In the genomic region with DNA sequence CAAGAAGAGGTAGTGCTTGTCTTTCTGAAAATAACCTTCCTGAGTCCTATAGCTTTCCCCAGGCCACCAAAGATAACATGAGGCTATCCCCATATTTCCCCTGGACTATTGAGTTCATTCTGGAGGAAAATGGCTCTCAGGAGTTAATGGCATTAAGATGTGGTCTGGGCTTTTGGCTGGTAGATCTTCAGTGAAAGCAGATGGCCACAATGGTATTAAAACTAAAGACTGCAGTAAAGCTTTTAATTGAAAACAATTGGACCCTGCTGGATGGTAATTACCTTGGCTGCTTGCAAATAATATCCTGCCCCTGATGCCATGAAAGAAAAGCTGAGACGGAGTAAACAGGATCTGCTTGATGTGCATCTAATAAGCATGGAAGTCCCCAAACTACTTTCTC, we compare ENCODE assay signal across 1 cellular context.
TF ChIP-seq lines count a peak whose summit lies in the region.

No MANE protein-coding gene starts in this region.

TF ChIP-seq in SK-N-SH, 30 proteins besides CTCF, POLR2A, EP300 and RAD21 (continued from another document):
- TF ChIP-seq, protein P1, sequence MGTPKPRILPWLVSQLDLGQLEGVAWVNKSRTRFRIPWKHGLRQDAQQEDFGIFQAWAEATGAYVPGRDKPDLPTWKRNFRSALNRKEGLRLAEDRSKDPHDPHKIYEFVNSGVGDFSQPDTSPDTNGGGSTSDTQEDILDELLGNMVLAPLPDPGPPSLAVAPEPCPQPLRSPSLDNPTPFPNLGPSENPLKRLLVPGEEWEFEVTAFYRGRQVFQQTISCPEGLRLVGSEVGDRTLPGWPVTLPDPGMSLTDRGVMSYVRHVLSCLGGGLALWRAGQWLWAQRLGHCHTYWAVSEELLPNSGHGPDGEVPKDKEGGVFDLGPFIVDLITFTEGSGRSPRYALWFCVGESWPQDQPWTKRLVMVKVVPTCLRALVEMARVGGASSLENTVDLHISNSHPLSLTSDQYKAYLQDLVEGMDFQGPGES (IDR thresholded peaks at IDR 0.05; ENCODE audit: low read depth, low read length) = no peak
- no peak for TF ChIP-seq GABPA (IDR thresholded peaks at IDR 0.05; ENCODE audit: low read depth)
- TF ChIP-seq YY1 (IDR thresholded peaks at IDR 0.05; ENCODE audit: low read depth) = no peak
- TF ChIP-seq MXI1 (IDR thresholded peaks at IDR 0.05; ENCODE audit: low read depth, low read length) = 0 out of 2 replicates have a peak, but pooled peaks have one; percentile 16
- TF ChIP-seq FOSL2 (IDR thresholded peaks at IDR 0.05; ENCODE audit: borderline replicate concordance, low read depth) = no peak
- TF ChIP-seq ELF1 (IDR thresholded peaks at IDR 0.05) = no peak
- TF ChIP-seq GATA2 (CRISPR knock-in tag; IDR thresholded peaks at IDR 0.05) = 0 out of 2 replicates have a peak, but pooled peaks have one; percentile 25
- no peak for TF ChIP-seq POLR2AphosphoS5 (IDR thresholded peaks at IDR 0.05; ENCODE audit: low read depth, low read length)
- TF ChIP-seq TAF1 (IDR thresholded peaks at IDR 0.05; ENCODE audit: borderline replicate concordance, low read depth, low read length) = no peak
- TF ChIP-seq, protein P2, sequence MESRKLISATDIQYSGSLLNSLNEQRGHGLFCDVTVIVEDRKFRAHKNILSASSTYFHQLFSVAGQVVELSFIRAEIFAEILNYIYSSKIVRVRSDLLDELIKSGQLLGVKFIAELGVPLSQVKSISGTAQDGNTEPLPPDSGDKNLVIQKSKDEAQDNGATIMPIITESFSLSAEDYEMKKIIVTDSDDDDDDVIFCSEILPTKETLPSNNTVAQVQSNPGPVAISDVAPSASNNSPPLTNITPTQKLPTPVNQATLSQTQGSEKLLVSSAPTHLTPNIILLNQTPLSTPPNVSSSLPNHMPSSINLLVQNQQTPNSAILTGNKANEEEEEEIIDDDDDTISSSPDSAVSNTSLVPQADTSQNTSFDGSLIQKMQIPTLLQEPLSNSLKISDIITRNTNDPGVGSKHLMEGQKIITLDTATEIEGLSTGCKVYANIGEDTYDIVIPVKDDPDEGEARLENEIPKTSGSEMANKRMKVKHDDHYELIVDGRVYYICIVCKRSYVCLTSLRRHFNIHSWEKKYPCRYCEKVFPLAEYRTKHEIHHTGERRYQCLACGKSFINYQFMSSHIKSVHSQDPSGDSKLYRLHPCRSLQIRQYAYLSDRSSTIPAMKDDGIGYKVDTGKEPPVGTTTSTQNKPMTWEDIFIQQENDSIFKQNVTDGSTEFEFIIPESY (IDR thresholded peaks at IDR 0.05; ENCODE audit: borderline replicate concordance, low read depth) = no peak
- no peak for TF ChIP-seq FOXM1 (IDR thresholded peaks at IDR 0.05; ENCODE audit: low read depth)
TF ChIP-seq in SK-N-SH: peak in this region for 5.
